Comparison of ENCODE assay signal across 25 cellular contexts in the genomic region with DNA sequence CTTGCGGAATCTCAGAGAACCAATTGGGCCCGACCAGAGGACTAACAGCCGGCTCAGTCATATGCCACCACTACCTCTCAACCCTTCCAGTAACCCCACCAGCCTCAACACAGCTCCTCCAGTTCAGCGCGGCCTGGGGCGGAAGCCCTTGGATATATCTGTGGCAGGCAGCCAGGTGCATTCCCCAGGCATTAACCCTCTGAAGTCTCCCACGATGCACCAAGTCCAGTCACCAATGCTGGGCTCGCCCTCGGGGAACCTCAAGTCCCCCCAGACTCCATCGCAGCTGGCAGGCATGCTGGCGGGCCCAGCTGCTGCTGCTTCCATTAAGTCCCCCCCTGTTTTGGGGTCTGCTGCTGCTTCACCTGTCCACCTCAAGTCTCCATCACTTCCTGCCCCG. TPM values are rescaled to one million over a fixed set of nuclear protein-coding genes. Genes with fewer than 3 reads are reported as not detected.
A peak's percentile ranks its signal among the peaks of the same experiment; 100 is the strongest.
DNase-seq lines count a peak whose midpoint lies in the region; ATAC-seq and TF ChIP-seq lines count a peak whose summit lies in the region.
"Had no signal": no experiment of that assay in that cellular context is flagged by ENCODE, and none has a peak within 500 bp of the region (broad histone marks: within the 10 kb centered on the region; RNA-seq: fewer than 3 reads in every experiment).

No MANE protein-coding gene starts in this region.

- H3K9me3 Mint-ChIP-seq in progenitor cell of endocrine pancreas (ENCODE audit: low read depth) = no peaks in the 10 kb centered on the region
- H3K9me3 Mint-ChIP-seq: CD4-positive, alpha-beta T cell had no signal

- TF ChIP-seq CTCF in body of pancreas (IDR thresholded peaks at IDR 0.05) (no peak), progenitor cell of endocrine pancreas (IDR thresholded peaks at IDR 0.05; ENCODE audit: unreplicated experiment) (no peak)

- intact Hi-C loops in body of pancreas (cut with DNase I) = loop anchor here (5.0 kb wide), 1 partner anchor 103 kb away; no protein-coding TSS in a partner anchor

- H3K27ac Mint-ChIP-seq in progenitor cell of endocrine pancreas = peak overlapping the region; percentile 17
- H3K27ac Mint-ChIP-seq: CD4-positive, alpha-beta T cell had no signal

- ATAC-seq in body of pancreas (peak; percentile 56), GM21360 (IDR thresholded peaks at IDR 0.05; ENCODE audit: unreplicated experiment) (no peak)

- H3K36me3 Mint-ChIP-seq in progenitor cell of endocrine pancreas (ENCODE audit: insufficient read depth) = peaks cover 43% of the 10 kb centered on the region

- peaks cover 0 to 12% of the 10 kb centered on the region in 2 donors for H3K36me3 ChIP-seq in body of pancreas (replicated peaks in 1 of 2; ENCODE audit: insufficient read depth in 1 of 2, low read depth in 2 of 2)

- no peaks in the 10 kb centered on the region for H3K27me3 Mint-ChIP-seq in progenitor cell of endocrine pancreas
- H3K27me3 Mint-ChIP-seq: CD4-positive, alpha-beta T cell had no signal

- H3K4me3 Mint-ChIP-seq in progenitor cell of endocrine pancreas (ENCODE audit: low read depth) = no peak overlapping the region
- H3K4me3 Mint-ChIP-seq: CD4-positive, alpha-beta T cell had no signal

- H3K27me3 ChIP-seq in body of pancreas = no peaks in the 10 kb centered on the region
- H3K27me3 ChIP-seq: BLaER1 had no signal

- no peak for TF ChIP-seq POLR2A in body of pancreas (IDR thresholded peaks at IDR 0.05)

- H3K4me3 ChIP-seq in body of pancreas = no peak overlapping the region
- H3K4me3 ChIP-seq: BLaER1, PC-9 had no signal

- H3K4me1 Mint-ChIP-seq in progenitor cell of endocrine pancreas (ENCODE audit: low read depth) = peaks cover 5% of the 10 kb centered on the region

- DNase-seq in DMS 273 (lab: John Stamatoyannopoulos, UW; ENCODE audit: unreplicated experiment) (peak; percentile 2), DMS 273 treated with DMSO at 0.1 percent for 48 hours (lab: John Stamatoyannopoulos, UW) (no peak), Daoy (ENCODE audit: low read depth) (peak; percentile 47), body of pancreas (peak in 2 of 4 donors; percentile 31 to 34), progenitor cell of endocrine pancreas (ENCODE audit: low spot score, unreplicated experiment) (no peak), epidermal melanocyte (ENCODE audit: insufficient read length, low spot score) (no peak)
- no peak for DNase-seq in stimulated activated CD4-positive, alpha-beta T cell treated with anti-CD3 and anti-CD28 coated beads, Interleukin-4, amount 100 ng/mL, for 24 hours
- DNase-seq: ACHN; Caco-2; CD4-positive, alpha-beta T cell; DMS153; GDM1; KG1; NCI-H1092 treated with DMSO at 0.1 percent for 48 hours; NCI-H146; NCI-H2029 treated with DMSO at 0.1 percent for 48 hours; NCI-H226; NCI-H510A treated with DMSO at 0.1 percent for 48 hours; NCI-H748 treated with DMSO at 0.1 percent for 48 hours; PC-9; RPMI8226; SHP77 had no signal

- no peaks in the 10 kb centered on the region for H3K9me3 ChIP-seq in body of pancreas
- H3K9me3 ChIP-seq: BLaER1, Caco-2 had no signal

- 67 to 91% methylated on average over 5 to 12 of the region's 12 CpGs for WGBS in body of pancreas, 2 donors

- H3K27ac ChIP-seq in body of pancreas = no peak overlapping the region
- H3K27ac ChIP-seq: 22Rv1, BLaER1, PC-9 had no signal

- no peaks in the 10 kb centered on the region for H3K4me1 ChIP-seq in body of pancreas

RNA-seq across cellular contexts. Expression of gene ACP6, which starts 49.8 kb away (rescaled TPM):
- total RNA-seq in Daoy (2014; rRNA removed; shearing (Covaris generic)) = 4.5 and 6.9 TPM in 2 replicates
- total RNA-seq in body of pancreas (10 to 100 TPM; 13.2 to 24.7 TPM), progenitor cell of endocrine pancreas (24.7 and 25.9 TPM in 2 replicates)

Comparison
In these comparisons a context has a peak if more than half of its experiments do, and no peak if none do; other contexts are left out.
1. DNase-seq: peak in DMS 273 (single experiment) and Daoy (single experiment); none in DMS 273 treated with DMSO at 0.1 percent for 48 hours (single experiment), progenitor cell of endocrine pancreas (single experiment), stimulated activated CD4-positive, alpha-beta T cell treated with anti-CD3 and anti-CD28 coated beads, Interleukin-4, amount 100 ng/mL, for 24 hours (single experiment) and epidermal melanocyte (single experiment).